In genomic region chr11:33935466-33935865, GRCh38 we compare ENCODE assay signal across 24 cellular contexts. TPM values are rescaled to one million over a fixed set of nuclear protein-coding genes. Genes with fewer than 3 reads are reported as not detected.
"Had no signal": no experiment of that assay in that cellular context is flagged by ENCODE, and none has a peak within 500 bp of the region (broad histone marks: within the 10 kb centered on the region; RNA-seq: fewer than 3 reads in every experiment).

No MANE protein-coding gene starts in this region.

- FAIRE-seq: astrocyte, colon, keratinocyte had no signal

- H3K4me3 Mint-ChIP-seq: activated B cell treated with CpG ODN at 0.5 μM for 24 hours; activated naive CD8-positive, alpha-beta T cell treated with anti-CD3 and anti-CD28 coated beads for 36 hours; activated T-cell treated with anti-CD3 and anti-CD28 coated beads, Interleukin-2, amount 50 U/mL, for 4 hours; central memory CD8-positive, alpha-beta T cell; natural killer cell; T-helper 1 cell treated with Interleukin-12 subunit alpha and Interleukin-12 subunit beta and Interleukin-4 antibody, amounts not matched to agents 30 μg/mL and 1 μg/mL, for 36 hours; type B pancreatic cell had no signal

- H3K27me3 Mint-ChIP-seq: type B pancreatic cell had no signal

- H3K36me3 ChIP-seq: gastroesophageal sphincter, heart left ventricle, spleen had no signal

- H3K36me3 Mint-ChIP-seq: type B pancreatic cell had no signal

- H3K27ac Mint-ChIP-seq: activated B cell treated with CpG ODN at 0.5 μM for 24 hours; activated naive CD8-positive, alpha-beta T cell treated with anti-CD3 and anti-CD28 coated beads for 36 hours; activated T-helper 2 cell treated with anti-CD3 and anti-CD28 coated beads, Interferon-gamma antibody, Interleukin-2, Interleukin-4, amounts not matched to agents 10 μg/mL and 5 μg/mL and 100 μg/mL, durations not matched to agents 14 hours and 24 hours and 36 hours; natural killer cell; T-helper 1 cell treated with Interleukin-12 subunit alpha and Interleukin-12 subunit beta and Interleukin-4 antibody, amounts not matched to agents 30 μg/mL and 1 μg/mL, for 36 hours; type B pancreatic cell had no signal

- H3K4me3 ChIP-seq: gastroesophageal sphincter, heart left ventricle, spleen, testis had no signal

- H3K4me1 Mint-ChIP-seq: activated naive CD8-positive, alpha-beta T cell treated with anti-CD3 and anti-CD28 coated beads for 36 hours had no signal

- H3K27me3 ChIP-seq: gastroesophageal sphincter, heart left ventricle, spleen, testis had no signal

- H3K27ac ChIP-seq: epithelial cell of prostate, gastroesophageal sphincter, heart left ventricle, testis had no signal

- H3K9me3 ChIP-seq: heart left ventricle, testis had no signal

- DNase-seq: activated B cell treated with CpG ODN at 0.5 μM for 24 hours; activated CD4-positive, alpha-beta T cell treated with anti-CD3 and anti-CD28 coated beads for 4 hours; activated CD4-positive, alpha-beta T cell treated with anti-CD3 and anti-CD28 coated beads, Interleukin-2, amount 50 U/mL, for 48 hours; activated CD8-positive, alpha-beta memory T cell treated with anti-CD3 and anti-CD28 coated beads, Interleukin-2, amount 50 U/mL, for 48 hours; activated naive CD4-positive, alpha-beta T cell treated with Interleukin-2 at 50 U/mL for 16 hours; activated naive CD8-positive, alpha-beta T cell treated with anti-CD3 and anti-CD28 coated beads for 36 hours; activated T-cell treated with anti-CD3 and anti-CD28 coated beads, Interleukin-2, amount 50 U/mL, for 4 hours; heart left ventricle; midbrain; natural killer cell; posterior cingulate gyrus; spleen; stimulated activated CD4-positive, alpha-beta T cell treated with anti-CD3 and anti-CD28 coated beads, Interleukin-4, amount 100 ng/mL, for 1 hour; stimulated activated naive CD4-positive, alpha-beta T cell; testis had no signal

- H3K9me3 Mint-ChIP-seq: type B pancreatic cell had no signal

RNA-seq across cellular contexts. Expression of gene LMO2, which starts 43.6 kb away (rescaled TPM):
- total RNA-seq: activated T-helper 2 cell treated with anti-CD3 and anti-CD28 coated beads, Interferon-gamma antibody, Interleukin-2, Interleukin-4, amounts not matched to agents 10 μg/mL and 5 μg/mL and 100 μg/mL, durations not matched to agents 14 hours and 24 hours and 36 hours had no signal
